Comparison of ENCODE assay signal across 1 cellular context in genomic region chr12:105084251-105085250, GRCh38.
TF ChIP-seq lines count a peak whose summit lies in the region.

Gene ALDH1L2 (minus strand): TSS chr12:105084458. CDS start chr12:105084436, 22 bp downstream.

TF ChIP-seq in HepG2, 621 proteins besides CTCF, POLR2A, EP300 and RAD21 (continued from another document):
- no peak for TF ChIP-seq MLX (CRISPR knock-in tag; IDR thresholded peaks at IDR 0.05)
- TF ChIP-seq ZBTB33 (CRISPR knock-in tag; IDR thresholded peaks at IDR 0.05): peak; percentile 91
- TF ChIP-seq TFAP4 (IDR thresholded peaks at IDR 0.05; ENCODE audit: borderline replicate concordance, low read depth): peak; percentile 67; the same call in 1 of the 2 replicates
- TF ChIP-seq BCL3 (CRISPR knock-in tag; IDR thresholded peaks at IDR 0.05): peak; percentile 25; the same call in 1 of the 2 replicates
- TF ChIP-seq ZGPAT (CRISPR knock-in tag; IDR thresholded peaks at IDR 0.05): no peak
- no peak for TF ChIP-seq SP1 (IDR thresholded peaks at IDR 0.05)
- peak; percentile 46; the same call in 1 of the 2 replicates for TF ChIP-seq SP1 (CRISPR knock-in tag; IDR thresholded peaks at IDR 0.05)
- TF ChIP-seq MYPOP (CRISPR knock-in tag; IDR thresholded peaks at IDR 0.05): peak; percentile 70; the same call in 1 of the 2 replicates
- peak; percentile 63; the same call in 1 of the 2 replicates for TF ChIP-seq UBTF (CRISPR knock-in tag; IDR thresholded peaks at IDR 0.05)
- no peak for TF ChIP-seq ZNF674 (CRISPR knock-in tag; IDR thresholded peaks at IDR 0.05; ENCODE audit: low read depth)
- TF ChIP-seq ZNF687 (CRISPR knock-in tag; IDR thresholded peaks at IDR 0.05): peak; percentile 68
- no peak for TF ChIP-seq HIC2 (CRISPR knock-in tag; IDR thresholded peaks at IDR 0.05; ENCODE audit: low read depth)
- 0 out of 2 replicates have a peak, but pooled peaks have one; percentile 36 for TF ChIP-seq ZIK1 (CRISPR knock-in tag; IDR thresholded peaks at IDR 0.05; ENCODE audit: borderline replicate concordance, low read depth)
- no peak for TF ChIP-seq HHEX (CRISPR knock-in tag; IDR thresholded peaks at IDR 0.05)
- TF ChIP-seq PBX3 (CRISPR knock-in tag; IDR thresholded peaks at IDR 0.05; ENCODE audit: borderline replicate concordance): no peak
